1 cellular context compared by ENCODE assay signal in the genomic region with DNA sequence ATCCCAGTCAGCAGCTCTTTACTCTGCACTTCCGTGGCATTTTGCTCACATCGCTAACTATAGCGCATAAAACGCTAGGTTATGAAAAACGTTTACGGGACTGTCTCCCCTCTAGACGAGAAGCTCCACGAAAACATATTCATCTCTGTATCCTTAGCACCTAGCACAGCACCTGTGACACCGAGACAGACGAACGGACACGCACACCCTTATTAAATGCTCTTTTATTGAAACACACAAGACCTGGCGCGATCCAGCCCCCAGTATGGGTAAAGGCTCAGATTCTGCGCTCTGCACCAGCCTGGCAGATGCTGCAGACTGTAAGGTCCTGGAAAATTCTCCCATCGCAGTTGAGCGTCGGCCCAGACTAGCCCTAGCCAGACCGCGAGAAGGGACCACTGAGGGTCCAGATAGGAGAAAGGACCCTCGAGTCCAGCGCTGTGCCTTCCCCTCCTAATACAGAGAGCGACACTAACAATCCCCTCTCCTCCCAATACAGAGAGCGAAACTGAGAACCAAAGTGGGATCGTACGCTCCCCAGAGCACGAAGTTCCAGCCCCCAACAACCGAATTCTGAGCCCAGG.
TF ChIP-seq lines count a peak whose summit lies in the region.

No MANE protein-coding gene starts in this region.

TF ChIP-seq in K562, 482 proteins besides CTCF, POLR2A, EP300 and RAD21 (continues in another document):
- TF ChIP-seq HLTF (IDR thresholded peaks at IDR 0.05) (no peak), ZNF197 (CRISPR knock-in tag; IDR thresholded peaks at IDR 0.05; ENCODE audit: low read depth) (no peak), TCF7L2 (IDR thresholded peaks at IDR 0.05; ENCODE audit: low read depth, low read length) (no peak), CXXC5 (CRISPR knock-in tag; IDR thresholded peaks at IDR 0.05) (0 out of 2 replicates have a peak, but pooled peaks have one; percentile 29), TAF1 (IDR thresholded peaks at IDR 0.05; ENCODE audit: control insufficient read depth, extremely low read depth, insufficient read depth, low read length, severe bottlenecking) (no peak), RBM34 (IDR thresholded peaks at IDR 0.05; ENCODE audit: borderline replicate concordance, insufficient read depth, low read length) (no peak), ZNF639 (CRISPR knock-in tag; conservative IDR thresholded peaks at IDR 0.05 in 1 of 2, IDR thresholded peaks at IDR 0.05 in 1 of 2) (no peak), ZNF165 (CRISPR knock-in tag; IDR thresholded peaks at IDR 0.05; ENCODE audit: borderline replicate concordance) (no peak), RBBP5 (IDR thresholded peaks at IDR 0.05; ENCODE audit: borderline replicate concordance, insufficient read depth, low read length, poor library complexity, severe bottlenecking) (peak; percentile 37), ETV6 (IDR thresholded peaks at IDR 0.05; ENCODE audit: borderline replicate concordance in 1 of 2, low read depth in 2 of 2, low read length in 1 of 2) (no peak), ETV6 (CRISPR knock-in tag; IDR thresholded peaks at IDR 0.05; ENCODE audit: borderline replicate concordance) (no peak), ZMIZ1 (IDR thresholded peaks at IDR 0.05; ENCODE audit: low read depth in 2 of 2, low read length in 2 of 2) (no peak), PYGO2 (tag; IDR thresholded peaks at IDR 0.05) (no peak), ZBTB9 (CRISPR knock-in tag; IDR thresholded peaks at IDR 0.05) (no peak), NCOA1 (IDR thresholded peaks at IDR 0.05; ENCODE audit: low read depth) (no peak), TFAP4 (CRISPR knock-in tag; IDR thresholded peaks at IDR 0.05; ENCODE audit: borderline replicate concordance) (no peak), ERF (CRISPR knock-in tag; IDR thresholded peaks at IDR 0.05) (0 out of 2 replicates have a peak, but pooled peaks have one; percentile 28), ZNF41 (CRISPR knock-in tag; conservative IDR thresholded peaks at IDR 0.05) (no peak), NFRKB (IDR thresholded peaks at IDR 0.05; ENCODE audit: low read depth) (peak; percentile 64; the same call in 1 of the 2 replicates), BCOR (IDR thresholded peaks at IDR 0.05) (no peak), CEBPB (tag; IDR thresholded peaks at IDR 0.05) (no peak), E2F4 (CRISPR knock-in tag; IDR thresholded peaks at IDR 0.05; ENCODE audit: low read depth) (no peak), YY1 (IDR thresholded peaks at IDR 0.05; ENCODE audit: borderline replicate concordance in 1 of 3, control insufficient read depth in 1 of 3, extremely low read depth in 1 of 3, insufficient read depth in 3 of 3, insufficient read length in 1 of 3, insufficient replicate concordance in 2 of 3, low read depth in 1 of 3, low read length in 2 of 3) (peak in 1 of 3 experiments; percentile 43), ZNF583 (CRISPR knock-in tag; IDR thresholded peaks at IDR 0.05) (0 out of 2 replicates have a peak, but pooled peaks have one; percentile 41), CBFA2T3 (IDR thresholded peaks at IDR 0.05) (no peak), EZH2 (IDR thresholded peaks at IDR 0.05; ENCODE audit: borderline replicate concordance, low read depth, low read length) (no peak), BDP1 (IDR thresholded peaks at IDR 0.05; ENCODE audit: insufficient read depth, insufficient read length) (no peak), KDM4B (IDR thresholded peaks at IDR 0.05; ENCODE audit: borderline replicate concordance in 2 of 2, low read depth in 1 of 2) (no peak), ZC3H4 (CRISPR knock-in tag; IDR thresholded peaks at IDR 0.05; ENCODE audit: borderline replicate concordance) (no peak), MCM7 (IDR thresholded peaks at IDR 0.05) (no peak), POLR2AphosphoS2 (IDR thresholded peaks at IDR 0.05; ENCODE audit: low read length) (no peak), KAT8 (IDR thresholded peaks at IDR 0.05; ENCODE audit: low read depth) (no peak), ZNF76 (CRISPR knock-in tag; IDR thresholded peaks at IDR 0.05; ENCODE audit: borderline replicate concordance) (no peak), PHF8 (IDR thresholded peaks at IDR 0.05; ENCODE audit: borderline replicate concordance, low read length) (peak; percentile 17; the same call in 1 of the 2 replicates), NCOA6 (IDR thresholded peaks at IDR 0.05) (no peak), ZNF785 (CRISPR knock-in tag; IDR thresholded peaks at IDR 0.05) (no peak), MLLT1 (IDR thresholded peaks at IDR 0.05) (peak; percentile 60 to 80; a peak in 3 of 4 replicates), CREM (IDR thresholded peaks at IDR 0.05; ENCODE audit: low read depth) (no peak), PBX2 (CRISPR knock-in tag; IDR thresholded peaks at IDR 0.05; ENCODE audit: low read depth) (no peak), PBX2 (tag; conservative IDR thresholded peaks at IDR 0.05; ENCODE audit: low read depth) (no peak), RBM25 (IDR thresholded peaks at IDR 0.05; ENCODE audit: low read depth, low read length, severe bottlenecking) (no peak), SMC3 (conservative IDR thresholded peaks at IDR 0.05; ENCODE audit: insufficient read depth, low read depth, low read length) (no peak)
- TF ChIP-seq, protein P1, sequence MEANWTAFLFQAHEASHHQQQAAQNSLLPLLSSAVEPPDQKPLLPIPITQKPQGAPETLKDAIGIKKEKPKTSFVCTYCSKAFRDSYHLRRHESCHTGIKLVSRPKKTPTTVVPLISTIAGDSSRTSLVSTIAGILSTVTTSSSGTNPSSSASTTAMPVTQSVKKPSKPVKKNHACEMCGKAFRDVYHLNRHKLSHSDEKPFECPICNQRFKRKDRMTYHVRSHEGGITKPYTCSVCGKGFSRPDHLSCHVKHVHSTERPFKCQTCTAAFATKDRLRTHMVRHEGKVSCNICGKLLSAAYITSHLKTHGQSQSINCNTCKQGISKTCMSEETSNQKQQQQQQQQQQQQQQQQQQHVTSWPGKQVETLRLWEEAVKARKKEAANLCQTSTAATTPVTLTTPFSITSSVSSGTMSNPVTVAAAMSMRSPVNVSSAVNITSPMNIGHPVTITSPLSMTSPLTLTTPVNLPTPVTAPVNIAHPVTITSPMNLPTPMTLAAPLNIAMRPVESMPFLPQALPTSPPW (CRISPR knock-in tag; IDR thresholded peaks at IDR 0.05), result no peak
- TF ChIP-seq, protein P2, sequence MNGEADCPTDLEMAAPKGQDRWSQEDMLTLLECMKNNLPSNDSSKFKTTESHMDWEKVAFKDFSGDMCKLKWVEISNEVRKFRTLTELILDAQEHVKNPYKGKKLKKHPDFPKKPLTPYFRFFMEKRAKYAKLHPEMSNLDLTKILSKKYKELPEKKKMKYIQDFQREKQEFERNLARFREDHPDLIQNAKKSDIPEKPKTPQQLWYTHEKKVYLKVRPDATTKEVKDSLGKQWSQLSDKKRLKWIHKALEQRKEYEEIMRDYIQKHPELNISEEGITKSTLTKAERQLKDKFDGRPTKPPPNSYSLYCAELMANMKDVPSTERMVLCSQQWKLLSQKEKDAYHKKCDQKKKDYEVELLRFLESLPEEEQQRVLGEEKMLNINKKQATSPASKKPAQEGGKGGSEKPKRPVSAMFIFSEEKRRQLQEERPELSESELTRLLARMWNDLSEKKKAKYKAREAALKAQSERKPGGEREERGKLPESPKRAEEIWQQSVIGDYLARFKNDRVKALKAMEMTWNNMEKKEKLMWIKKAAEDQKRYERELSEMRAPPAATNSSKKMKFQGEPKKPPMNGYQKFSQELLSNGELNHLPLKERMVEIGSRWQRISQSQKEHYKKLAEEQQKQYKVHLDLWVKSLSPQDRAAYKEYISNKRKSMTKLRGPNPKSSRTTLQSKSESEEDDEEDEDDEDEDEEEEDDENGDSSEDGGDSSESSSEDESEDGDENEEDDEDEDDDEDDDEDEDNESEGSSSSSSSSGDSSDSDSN (IDR thresholded peaks at IDR 0.05; ENCODE audit: borderline replicate concordance in 1 of 2, low read depth in 2 of 2, low read length in 2 of 2), result 0 out of 4 replicates have a peak, but pooled peaks have one; percentile 56 to 64
- TF ChIP-seq, protein P3, sequence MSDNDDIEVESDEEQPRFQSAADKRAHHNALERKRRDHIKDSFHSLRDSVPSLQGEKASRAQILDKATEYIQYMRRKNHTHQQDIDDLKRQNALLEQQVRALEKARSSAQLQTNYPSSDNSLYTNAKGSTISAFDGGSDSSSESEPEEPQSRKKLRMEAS (CRISPR knock-in tag; IDR thresholded peaks at IDR 0.05), result 0 out of 2 replicates have a peak, but pooled peaks have one; percentile 14
